In the genomic region with DNA sequence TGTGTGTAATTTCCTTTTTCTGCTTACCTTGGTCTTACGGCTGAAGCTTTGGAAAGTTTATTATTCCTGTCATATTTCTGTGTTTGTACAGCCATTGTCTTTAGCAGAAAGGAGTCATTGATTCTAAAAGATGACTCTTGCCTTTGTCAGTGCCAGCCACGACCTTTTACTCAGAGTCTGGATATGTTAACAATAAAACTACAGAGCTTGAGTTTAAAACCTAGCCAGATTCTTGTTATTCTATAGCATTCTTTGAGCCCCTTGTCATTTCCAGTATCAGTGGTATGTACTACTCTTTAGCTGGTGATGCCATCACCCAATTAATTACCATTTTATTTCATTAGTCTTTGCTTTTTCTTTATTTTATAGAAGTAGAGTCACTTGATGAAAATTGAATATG, we compare ENCODE assay signal across 13 cellular contexts.
A peak's percentile ranks its signal among the peaks of the same experiment; 100 is the strongest.
DNase-seq lines count a peak whose midpoint lies in the region; ATAC-seq and TF ChIP-seq lines count a peak whose summit lies in the region.
"Had no signal": no experiment of that assay in that cellular context is flagged by ENCODE, and none has a peak within 500 bp of the region (broad histone marks: within the 10 kb centered on the region; RNA-seq: fewer than 3 reads in every experiment).

No MANE protein-coding gene starts in this region.

- TF ChIP-seq POLR2A in uterus (IDR thresholded peaks at IDR 0.05), result no peak

- no peaks in the 10 kb centered on the region for H3K4me1 ChIP-seq in uterus

- no peaks in the 10 kb centered on the region for H3K27me3 ChIP-seq in uterus
- H3K27me3 ChIP-seq: testis had no signal

- H3K36me3 ChIP-seq in uterus, result no peaks in the 10 kb centered on the region

- TF ChIP-seq CTCF in epithelial cell of esophagus (IDR thresholded peaks at IDR 0.05; ENCODE audit: insufficient read depth, low read depth, low read length, missing control alignments) (no peak), uterus (IDR thresholded peaks at IDR 0.05) (no peak)

- intact Hi-C loops in uterus (cut with DNase I; ENCODE audit: low total_unique reads), result no loop called here

- H3K4me3 ChIP-seq in epithelial cell of esophagus (ENCODE audit: low read length) (no peak overlapping the region), uterus (no peak overlapping the region)
- H3K4me3 ChIP-seq: K562, testis had no signal

- ATAC-seq in GM19023 (IDR thresholded peaks at IDR 0.05; ENCODE audit: unreplicated experiment), result no peak
- ATAC-seq: K562; natural killer cell treated with Interleukin-12 subunit alpha and Interleukin-12 subunit beta and Interleukin-15 and Interleukin-18, amount 100 ng/mL, for 72 hours had no signal

- H3K27ac ChIP-seq in uterus, result no peak overlapping the region
- H3K27ac ChIP-seq: testis had no signal

- no peaks in the 10 kb centered on the region for H3K9me3 ChIP-seq in uterus
- H3K9me3 ChIP-seq: testis had no signal

- DNase-seq in EL (peak; percentile 87), RPMI7951 (ENCODE audit: low read depth) (peak; percentile 59), epithelial cell of esophagus (ENCODE audit: low read depth) (peak; percentile 75), pons (ENCODE audit: low spot score) (peak; percentile 97), NCI-H446 treated with DMSO at 0.1 percent for 48 hours (lab: John Stamatoyannopoulos, UW) (no peak), uterus (no peak), occipital lobe (lab: John Stamatoyannopoulos, UW) (no peak)
- DNase-seq: activated CD8-positive, alpha-beta memory T cell treated with anti-CD3 and anti-CD28 coated beads for 24 hours; stimulated activated CD4-positive, alpha-beta T cell treated with anti-CD3 and anti-CD28 coated beads, Interleukin-4, amount 100 ng/mL, for 24 hours; testis had no signal

Comparison
In these comparisons a context has a peak if more than half of its experiments do, and no peak if none do; other contexts are left out.
1. DNase-seq: peak in EL (single experiment), RPMI7951 (single experiment), epithelial cell of esophagus (single experiment) and pons (single experiment); none in NCI-H446 treated with DMSO at 0.1 percent for 48 hours (single experiment), uterus (0 of 2) and occipital lobe (single experiment).